In genomic region chr5:173152547-173152946, GRCh38 we compare ENCODE assay signal across 8 cellular contexts.
"Had no signal": no experiment of that assay in that cellular context is flagged by ENCODE, and none has a peak within 500 bp of the region (broad histone marks: within the 10 kb centered on the region; RNA-seq: fewer than 3 reads in every experiment).

No MANE protein-coding gene starts in this region.

- DNase-seq: GM23248, GOT3, H7, HFFc6, KG1 had no signal

- ATAC-seq: HCT116 had no signal

- H3K4me3 ChIP-seq: GM23248, HAP-1 had no signal

- H3K9ac ChIP-seq: GM23248 had no signal

- H3K27ac ChIP-seq: GM23248, HL-60 had no signal

- H3K4me1 ChIP-seq: HAP-1 had no signal

- H3K9me3 ChIP-seq: HAP-1 had no signal

- H2AFZ ChIP-seq: GM23248 had no signal
